Comparison of ENCODE assay signal across 1 cellular context in genomic region chrX:101391831-101392230, GRCh38.
TF ChIP-seq lines count a peak whose summit lies in the region.

No MANE protein-coding gene starts in this region.

TF ChIP-seq in endothelial cell of umbilical vein, 7 proteins besides CTCF, POLR2A, EP300 and RAD21:
- no peak for TF ChIP-seq GATA2 (IDR thresholded peaks at IDR 0.05; ENCODE audit: insufficient read depth, insufficient read length, low read depth, low read length)
- TF ChIP-seq POLR2AphosphoS5 (IDR thresholded peaks at IDR 0.05; ENCODE audit: insufficient read depth, low read depth, low read length): no peak
- TF ChIP-seq FOS (IDR thresholded peaks at IDR 0.05; ENCODE audit: borderline replicate concordance, insufficient read depth, low read length): no peak
- no peak for TF ChIP-seq EZH2 (IDR thresholded peaks at IDR 0.05; ENCODE audit: borderline replicate concordance, low read depth, low read length, severe bottlenecking)
- TF ChIP-seq, protein P1, sequence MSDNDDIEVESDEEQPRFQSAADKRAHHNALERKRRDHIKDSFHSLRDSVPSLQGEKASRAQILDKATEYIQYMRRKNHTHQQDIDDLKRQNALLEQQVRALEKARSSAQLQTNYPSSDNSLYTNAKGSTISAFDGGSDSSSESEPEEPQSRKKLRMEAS (IDR thresholded peaks at IDR 0.05; ENCODE audit: insufficient read depth, insufficient read length): no peak
